In genomic region chr14:92494512-92494911, GRCh38 we compare ENCODE assay signal across 2 cellular contexts.
TF ChIP-seq lines count a peak whose summit lies in the region.

No MANE protein-coding gene starts in this region.

TF ChIP-seq in SK-N-SH, 30 proteins besides CTCF, POLR2A, EP300 and RAD21 (continued from another document):
- TF ChIP-seq, protein P1, sequence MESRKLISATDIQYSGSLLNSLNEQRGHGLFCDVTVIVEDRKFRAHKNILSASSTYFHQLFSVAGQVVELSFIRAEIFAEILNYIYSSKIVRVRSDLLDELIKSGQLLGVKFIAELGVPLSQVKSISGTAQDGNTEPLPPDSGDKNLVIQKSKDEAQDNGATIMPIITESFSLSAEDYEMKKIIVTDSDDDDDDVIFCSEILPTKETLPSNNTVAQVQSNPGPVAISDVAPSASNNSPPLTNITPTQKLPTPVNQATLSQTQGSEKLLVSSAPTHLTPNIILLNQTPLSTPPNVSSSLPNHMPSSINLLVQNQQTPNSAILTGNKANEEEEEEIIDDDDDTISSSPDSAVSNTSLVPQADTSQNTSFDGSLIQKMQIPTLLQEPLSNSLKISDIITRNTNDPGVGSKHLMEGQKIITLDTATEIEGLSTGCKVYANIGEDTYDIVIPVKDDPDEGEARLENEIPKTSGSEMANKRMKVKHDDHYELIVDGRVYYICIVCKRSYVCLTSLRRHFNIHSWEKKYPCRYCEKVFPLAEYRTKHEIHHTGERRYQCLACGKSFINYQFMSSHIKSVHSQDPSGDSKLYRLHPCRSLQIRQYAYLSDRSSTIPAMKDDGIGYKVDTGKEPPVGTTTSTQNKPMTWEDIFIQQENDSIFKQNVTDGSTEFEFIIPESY (IDR thresholded peaks at IDR 0.05; ENCODE audit: borderline replicate concordance, low read depth), result no peak
- TF ChIP-seq FOXM1 (IDR thresholded peaks at IDR 0.05; ENCODE audit: low read depth), result no peak
- no peak for TF ChIP-seq MXI1 (IDR thresholded peaks at IDR 0.05; ENCODE audit: low read depth, low read length)
- no peak for TF ChIP-seq POLR2AphosphoS5 (IDR thresholded peaks at IDR 0.05; ENCODE audit: low read depth, low read length)
- no peak for TF ChIP-seq FOXJ3 (CRISPR knock-in tag; IDR thresholded peaks at IDR 0.05)
- TF ChIP-seq NRF1 (IDR thresholded peaks at IDR 0.05; ENCODE audit: low read depth, low read length), result no peak
- no peak for TF ChIP-seq USF1 (IDR thresholded peaks at IDR 0.05; ENCODE audit: borderline replicate concordance, low read depth)
TF ChIP-seq in SK-N-SH: peak in this region for 0.

TF ChIP-seq in SK-N-SH treated with all-trans-retinoic acid at 6 μM for 48 hours, 23 proteins besides CTCF, POLR2A, EP300 and RAD21 (continued from another document):
- no peak for TF ChIP-seq TSHZ2 (CRISPR knock-in tag; IDR thresholded peaks at IDR 0.05)
- no peak for TF ChIP-seq TCF4 (CRISPR knock-in tag; IDR thresholded peaks at IDR 0.05; ENCODE audit: borderline replicate concordance)
- no peak for TF ChIP-seq PATZ1 (CRISPR knock-in tag; IDR thresholded peaks at IDR 0.05; ENCODE audit: borderline replicate concordance)
- no peak for TF ChIP-seq ISL1 (CRISPR knock-in tag; IDR thresholded peaks at IDR 0.05)
- TF ChIP-seq TOX (CRISPR knock-in tag; IDR thresholded peaks at IDR 0.05; ENCODE audit: borderline replicate concordance), result no peak
- no peak for TF ChIP-seq POU6F1 (CRISPR knock-in tag; IDR thresholded peaks at IDR 0.05; ENCODE audit: borderline replicate concordance, low read depth)
- no peak for TF ChIP-seq ZFP30 (CRISPR knock-in tag; IDR thresholded peaks at IDR 0.05)
